In genomic region chr21:45075606-45076244, GRCh38 we compare ENCODE assay signal across 8 cellular contexts. TPM values are rescaled to one million over a fixed set of nuclear protein-coding genes. Genes with fewer than 3 reads are reported as not detected.
A peak's percentile ranks its signal among the peaks of the same experiment; 100 is the strongest.
DNase-seq lines count a peak whose midpoint lies in the region; ATAC-seq and TF ChIP-seq lines count a peak whose summit lies in the region.

No MANE protein-coding gene starts in this region.

- intact Hi-C loops in IMR-90 (cut with micrococcal nuclease): loop anchor here (2.0 kb wide), 3 partner anchors 53 to 113 kb away; no protein-coding TSS in a partner anchor

- peak overlapping the region; percentile 92 for H4K5ac ChIP-seq in IMR-90 (ENCODE audit: low read depth, low read length)

- peaks cover 19% of the 10 kb centered on the region for H3K4me1 ChIP-seq in IMR-90 (ENCODE audit: control insufficient read depth, insufficient read depth, low read length)
- H3K4me1 ChIP-seq in muscle layer of duodenum (ENCODE audit: control insufficient read depth in 1 of 2, insufficient read depth in 2 of 2, low read length in 2 of 2): peaks cover 0 to 24% of the 10 kb centered on the region in 2 donors

- peak overlapping the region; percentile 72 for H3K4me3 ChIP-seq in AG09309 (ENCODE audit: control insufficient read depth, low read depth, low read length)
- peak overlapping the region; percentile 100 for H3K4me3 ChIP-seq in IMR-90 (ENCODE audit: insufficient read depth, low read depth, low read length)
- H3K4me3 ChIP-seq in muscle layer of duodenum (ENCODE audit: low read depth in 1 of 2, low read length in 2 of 2): peak overlapping the region; percentile 60 to 87

- peak overlapping the region; percentile 84 for H3K14ac ChIP-seq in IMR-90 (replicated peaks; ENCODE audit: low read depth, low read length)

- H2AK9ac ChIP-seq in IMR-90 (replicated peaks; ENCODE audit: low read depth, low read length, poor library complexity): peak overlapping the region; percentile 68

- no peak for TF ChIP-seq RAD21 in IMR-90 (IDR thresholded peaks at IDR 0.05; ENCODE audit: low read length)

- peak overlapping the region; percentile 79 for H3K4me2 ChIP-seq in IMR-90 (ENCODE audit: low read depth, low read length)

- TF ChIP-seq CTCF in AG09309 (IDR thresholded peaks at IDR 0.05; ENCODE audit: control insufficient read depth, insufficient read depth, low read depth, low read length, missing control alignments) (no peak), IMR-90 (conservative IDR thresholded peaks at IDR 0.05; ENCODE audit: low read depth, low read length) (no peak)

- H2BK20ac ChIP-seq in IMR-90 (ENCODE audit: low read depth, low read length): no peak overlapping the region; the same call in 1 of the 2 replicates

- dilution Hi-C loops in IMR-90 (cut with HindIII; ENCODE audit: low sequenced_read_pairs, unreplicated experiment): no loop called here

- H3K4ac ChIP-seq in IMR-90 (ENCODE audit: low read depth, low read length): peak overlapping the region; percentile 44

- H3K23ac ChIP-seq in IMR-90 (ENCODE audit: low read depth, low read length): peak overlapping the region; percentile 88

- ATAC-seq in IMR-90 (ENCODE audit: low read depth): no peak
- no peak for ATAC-seq in central memory CD8-positive, alpha-beta T cell (replicated peaks; ENCODE audit: extremely low read depth, poor library complexity, severe bottlenecking)
- no peak for ATAC-seq in activated CD4-positive, CD25-positive, alpha-beta regulatory T cell treated with anti-CD3 and anti-CD28 coated beads, Interleukin-2, amount 50 U/mL, for 24 hours

- peak overlapping the region; percentile 44 for H3K27ac Mint-ChIP-seq in central memory CD8-positive, alpha-beta T cell (ENCODE audit: low read depth)

- H3K36me3 Mint-ChIP-seq in central memory CD8-positive, alpha-beta T cell (ENCODE audit: insufficient read depth): peaks cover 11% of the 10 kb centered on the region

- peaks cover 49% of the 10 kb centered on the region for H4K20me1 ChIP-seq in IMR-90 (ENCODE audit: insufficient read depth, low read length)

- H3K9me1 ChIP-seq in IMR-90 (ENCODE audit: insufficient read depth, low read length): peaks cover 20% of the 10 kb centered on the region

- no peaks in the 10 kb centered on the region for H3K27me3 Mint-ChIP-seq in central memory CD8-positive, alpha-beta T cell

- H3K9me3 Mint-ChIP-seq in central memory CD8-positive, alpha-beta T cell: no peaks in the 10 kb centered on the region

- peaks cover 51% of the 10 kb centered on the region for H3K4me1 Mint-ChIP-seq in central memory CD8-positive, alpha-beta T cell

- POLR2A ChIA-PET in IMR-90 (lab: Charles Lee; ENCODE audit: unreplicated experiment): no interaction called here

- in situ Hi-C loops in IMR-90 (cut with MboI; ENCODE audit: low sequenced_read_pairs): no loop called here

- TF ChIP-seq POLR2A in IMR-90 (IDR thresholded peaks at IDR 0.05; ENCODE audit: low read depth, low read length): no peak; the same call in 1 of the 2 replicates

- H3K9ac ChIP-seq in IMR-90 (ENCODE audit: low read depth, low read length): peak overlapping the region; percentile 100

- H3K9me3 ChIP-seq in IMR-90 (ENCODE audit: control insufficient read depth, insufficient read depth, low read length) (no peaks in the 10 kb centered on the region), muscle layer of duodenum (ENCODE audit: control insufficient read depth in 1 of 2, low read length in 2 of 2) (no peaks in the 10 kb centered on the region)

- no TSS peak for BruUV-seq in IMR-90 (replicated peaks; lab: Mats Ljungman, UMichigan)

- CTCF ChIA-PET in IMR-90 (lab: Yijun Ruan, JAX): interaction anchor here (1.0 kb wide), 1 partner anchor 53 kb away, joined by 3 read pairs; no protein-coding TSS in a partner anchor

- H3K27ac ChIP-seq in IMR-90 (ENCODE audit: insufficient read depth, low read length): peak overlapping the region; percentile 98
- H3K27ac ChIP-seq in muscle layer of duodenum (ENCODE audit: low read length): no peak overlapping the region
- no peak overlapping the region for H3K27ac ChIP-seq in caudate nucleus (ENCODE audit: low read depth, low read length)

- peak overlapping the region; percentile 80 for H2AK5ac ChIP-seq in IMR-90 (ENCODE audit: low read depth, low read length)

- no CpG with 5 or more reads among the region's 17 CpGs for WGBS in IMR-90 (ENCODE audit: extremely low coverage in 2 of 2, insufficient read length in 1 of 2), 2 experiments

- peak overlapping the region; percentile 99 for H2BK5ac ChIP-seq in IMR-90 (ENCODE audit: low read depth, low read length, poor library complexity, severe bottlenecking)

- H3K27me3 ChIP-seq in IMR-90 (ENCODE audit: control insufficient read depth, insufficient read depth, low read length): no peaks in the 10 kb centered on the region
- no peaks in the 10 kb centered on the region for H3K27me3 ChIP-seq in muscle layer of duodenum (ENCODE audit: low read depth, low read length)

- H3K4me3 Mint-ChIP-seq in central memory CD8-positive, alpha-beta T cell: peak overlapping the region; percentile 76

- H3K79me1 ChIP-seq in IMR-90 (ENCODE audit: low read depth in 1 of 2, low read length in 2 of 2): peaks cover 0 to 68% of the 10 kb centered on the region in 2 experiments; a peak in 3 of 4 replicates

- H2AFZ ChIP-seq in IMR-90 (replicated peaks; ENCODE audit: low read length, poor library complexity): peak overlapping the region; percentile 84

- peak overlapping the region; percentile 90; the same call in 1 of the 2 replicates for H4K91ac ChIP-seq in IMR-90 (ENCODE audit: insufficient read depth, low read depth, low read length)

- H3K56ac ChIP-seq in IMR-90 (ENCODE audit: extremely low read depth, insufficient read depth, low read length): peak overlapping the region; percentile 82

- peak overlapping the region; percentile 70 to 90 for H4K8ac ChIP-seq in IMR-90 (ENCODE audit: low read depth in 2 of 2, low read length in 2 of 2)

- H3K18ac ChIP-seq in IMR-90 (ENCODE audit: low read depth, low read length): peak overlapping the region; percentile 96

- no peak for DNase-seq in AG09309 (ENCODE audit: low read depth)
- no peak for DNase-seq in IMR-90
- no peak for DNase-seq in central memory CD8-positive, alpha-beta T cell (ENCODE audit: low spot score in 2 of 2)
- DNase-seq in caudate nucleus (lab: John Stamatoyannopoulos, UW): no peak
- no peak for DNase-seq in HuH-7 (ENCODE audit: low spot score)
- no peak for DNase-seq in DMS153 (lab: John Stamatoyannopoulos, UW)

- H3K36me3 ChIP-seq in IMR-90 (ENCODE audit: control insufficient read depth, insufficient read depth, low read length): peaks cover 10% of the 10 kb centered on the region
- H3K36me3 ChIP-seq in muscle layer of duodenum (ENCODE audit: control insufficient read depth in 1 of 2, insufficient read depth in 2 of 2, low read length in 2 of 2): no peaks in the 10 kb centered on the region

- peak overlapping the region; percentile 50 for H2BK120ac ChIP-seq in IMR-90 (ENCODE audit: low read depth, low read length)

- H2BK15ac ChIP-seq in IMR-90 (ENCODE audit: low read depth, low read length): peak overlapping the region; percentile 31; the same call in 2 of the 3 replicates

TF ChIP-seq in IMR-90, 13 proteins besides CTCF, POLR2A, EP300 and RAD21:
- TF ChIP-seq NFE2L2 (IDR thresholded peaks at IDR 0.05; ENCODE audit: low read depth, low read length): no peak
- TF ChIP-seq BHLHE40 (IDR thresholded peaks at IDR 0.05; ENCODE audit: low read depth, low read length): no peak
- TF ChIP-seq MXI1 (IDR thresholded peaks at IDR 0.05; ENCODE audit: borderline replicate concordance, low read depth, low read length): no peak; the same call in 1 of the 2 replicates
- TF ChIP-seq, protein P1, sequence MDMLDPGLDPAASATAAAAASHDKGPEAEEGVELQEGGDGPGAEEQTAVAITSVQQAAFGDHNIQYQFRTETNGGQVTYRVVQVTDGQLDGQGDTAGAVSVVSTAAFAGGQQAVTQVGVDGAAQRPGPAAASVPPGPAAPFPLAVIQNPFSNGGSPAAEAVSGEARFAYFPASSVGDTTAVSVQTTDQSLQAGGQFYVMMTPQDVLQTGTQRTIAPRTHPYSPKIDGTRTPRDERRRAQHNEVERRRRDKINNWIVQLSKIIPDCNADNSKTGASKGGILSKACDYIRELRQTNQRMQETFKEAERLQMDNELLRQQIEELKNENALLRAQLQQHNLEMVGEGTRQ (IDR thresholded peaks at IDR 0.05; ENCODE audit: low read depth, low read length): no peak

RNA-seq across cellular contexts. Expression of gene ADARB1, which starts 1.3 kb away (rescaled TPM):
- total RNA-seq in IMR-90 (2012; rRNA removed): 39.7 and 39.8 TPM in 2 replicates
- polyA plus RNA-seq in IMR-90 (2012; rRNA removed): 45.5 and 47.3 TPM in 2 replicates
- 18.2 and 29.3 TPM in 2 replicates for polyA plus RNA-seq in IMR-90 (2012; cell fraction: cytosol; rRNA removed)
- 152 and 210 TPM in 2 replicates for polyA plus RNA-seq in IMR-90 (2012; cell fraction: nucleus; rRNA removed; ENCODE audit: low replicate concordance)
